ENCODE assay signal across 17 cellular contexts in the genomic region with DNA sequence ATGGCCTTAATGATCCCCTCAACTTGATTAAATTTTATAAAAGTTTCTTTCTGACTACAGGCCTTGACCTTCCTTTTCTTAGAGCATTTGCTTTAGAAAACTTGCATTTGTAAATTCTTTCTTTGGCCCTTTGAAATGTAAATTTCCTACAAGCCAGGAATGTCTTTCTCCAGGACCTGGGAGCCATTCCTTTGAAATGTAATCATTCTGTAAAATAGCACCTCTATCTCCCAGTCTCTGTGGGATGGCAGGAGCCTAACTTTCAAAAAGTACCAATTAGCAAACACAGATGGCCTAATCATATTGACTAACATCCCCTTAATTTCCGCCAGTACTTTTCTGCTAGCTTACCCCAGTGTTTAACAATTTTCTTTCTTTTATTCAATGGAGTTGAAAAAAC.
DNase-seq lines count a peak whose midpoint lies in the region; ATAC-seq and TF ChIP-seq lines count a peak whose summit lies in the region.
"Had no signal": no experiment of that assay in that cellular context is flagged by ENCODE, and none has a peak within 500 bp of the region (broad histone marks: within the 10 kb centered on the region; RNA-seq: fewer than 3 reads in every experiment).

No MANE protein-coding gene starts in this region.

- no peak overlapping the region for H3K18ac ChIP-seq in neuronal stem cell (ENCODE audit: low read length)

- H3K4me1 Mint-ChIP-seq in activated naive CD4-positive, alpha-beta T cell treated with anti-CD3 and anti-CD28 coated beads, Interleukin-2, amount 10 ng/mL, durations not matched to agents 7 days and 5 days: no peaks in the 10 kb centered on the region

- no peak overlapping the region for H2BK12ac ChIP-seq in neuronal stem cell (ENCODE audit: low read length)

- DNase-seq in H7 (peak; percentile 10), astrocyte of the hippocampus (ENCODE audit: low read depth, low spot score) (peak; percentile 78), neuronal stem cell (ENCODE audit: low spot score) (peak; percentile 72), brain microvascular endothelial cell (no peak), GM13976 (ENCODE audit: low spot score) (no peak)
- DNase-seq in activated naive CD4-positive, alpha-beta T cell treated with anti-CD3 and anti-CD28 coated beads, Interleukin-2, amount 10 ng/mL, durations not matched to agents 7 days and 5 days: no peak
- DNase-seq: C1 segment of cervical spinal cord, DMS 273 treated with DMSO at 0.1 percent for 48 hours, KBM-7, NCI-H1092, NCI-H1694, NCI-H2107, NCI-H446, NCI-H748 treated with DMSO at 0.1 percent for 48 hours had no signal

- H3K27me3 ChIP-seq in H7 (ENCODE audit: control insufficient read depth, insufficient read depth, low read length) (no peaks in the 10 kb centered on the region), iPS-18a (ENCODE audit: control insufficient read depth, insufficient read depth, low read length) (no peaks in the 10 kb centered on the region), neuronal stem cell (ENCODE audit: control insufficient read depth in 3 of 3, insufficient read depth in 3 of 3, low read depth in 1 of 3, low read length in 3 of 3) (no peaks in the 10 kb centered on the region), brain microvascular endothelial cell (replicated peaks) (no peaks in the 10 kb centered on the region)

- H3K4me1 ChIP-seq in iPS-18a (ENCODE audit: control insufficient read depth, low read depth, low read length) (peaks cover 36% of the 10 kb centered on the region), neuronal stem cell (ENCODE audit: control insufficient read depth in 2 of 2, insufficient read depth in 1 of 2, low read depth in 1 of 2, low read length in 2 of 2) (peaks cover 5 to 20% of the 10 kb centered on the region in 2 donors)

- in situ Hi-C loops in brain microvascular endothelial cell (cut with HindIII; ENCODE audit: low pct_ligation_motif_present, low sequenced_read_pairs): no loop called here
- in situ Hi-C loops in GM13976 (cut with MboI; ENCODE audit: low sequenced_read_pairs, unreplicated experiment): no loop called here

- TF ChIP-seq CTCF in brain microvascular endothelial cell (IDR thresholded peaks at IDR 0.05; ENCODE audit: low read depth, low read length, missing control alignments) (no peak), GM13976 (IDR thresholded peaks at IDR 0.05; ENCODE audit: borderline replicate concordance, control extremely low read depth, extremely low read depth, insufficient read depth, missing control alignments) (no peak)

- H3K4me2 ChIP-seq in neuronal stem cell (ENCODE audit: insufficient read depth, low read length, poor library complexity, severe bottlenecking): no peak overlapping the region

- H2BK15ac ChIP-seq in neuronal stem cell (ENCODE audit: low read length): no peak overlapping the region

- CTCF ChIA-PET in activated naive CD4-positive, alpha-beta T cell treated with anti-CD3 and anti-CD28 coated beads, Interleukin-2, amount 10 ng/mL, durations not matched to agents 7 days and 5 days (lab: Charles Lee): no interaction called here

- no peak overlapping the region for H3K4ac ChIP-seq in neuronal stem cell (ENCODE audit: low read length)

- no CpG with 5 or more reads among the region's 1 CpG for WGBS in neuronal stem cell (ENCODE audit: extremely low coverage in 2 of 2, insufficient read length in 2 of 2, insufficient replicate concordance in 1 of 2), 2 donors

- H3K9me3 Mint-ChIP-seq in activated naive CD4-positive, alpha-beta T cell treated with anti-CD3 and anti-CD28 coated beads, Interleukin-2, amount 10 ng/mL, durations not matched to agents 7 days and 5 days: peaks cover 8% of the 10 kb centered on the region

- no peak overlapping the region for H3K27ac Mint-ChIP-seq in activated naive CD4-positive, alpha-beta T cell treated with anti-CD3 and anti-CD28 coated beads, Interleukin-2, amount 10 ng/mL, durations not matched to agents 7 days and 5 days

- H3K23ac ChIP-seq in neuronal stem cell (ENCODE audit: low read depth, low read length, poor library complexity): no peak overlapping the region

- no peak overlapping the region for H4K8ac ChIP-seq in neuronal stem cell (ENCODE audit: low read depth, low read length)

- H3K27ac ChIP-seq in iPS-18a (ENCODE audit: low read length) (no peak overlapping the region), neuronal stem cell (replicated peaks; ENCODE audit: low read length) (peak overlapping the region; percentile 36), brain microvascular endothelial cell (no peak overlapping the region)

- no peak overlapping the region for H2BK120ac ChIP-seq in neuronal stem cell (ENCODE audit: low read depth, low read length)

- no peaks in the 10 kb centered on the region for H3K9me3 ChIP-seq in iPS-18a (ENCODE audit: control insufficient read depth, low read depth, low read length)
- H3K9me3 ChIP-seq in neuronal stem cell (replicated peaks in 1 of 2; ENCODE audit: control insufficient read depth in 2 of 2, insufficient read depth in 1 of 2, low read depth in 1 of 2, low read length in 2 of 2): peaks cover 0 to under 1% of the 10 kb centered on the region in 2 donors

- ATAC-seq in HG03135 (IDR thresholded peaks at IDR 0.05; ENCODE audit: unreplicated experiment): no peak
- ATAC-seq: HCT116 had no signal

- H3K4me3 ChIP-seq in H7 (ENCODE audit: insufficient read depth, low read depth, low read length) (no peak overlapping the region), iPS-18a (ENCODE audit: low read length) (peak overlapping the region; percentile 48), neuronal stem cell (ENCODE audit: low read length in 2 of 2) (no peak overlapping the region), brain microvascular endothelial cell (ENCODE audit: low read depth, low read length) (no peak overlapping the region)

- no peak overlapping the region for H4K91ac ChIP-seq in neuronal stem cell (ENCODE audit: low read depth, low read length, poor library complexity)

- H3K14ac ChIP-seq in neuronal stem cell (ENCODE audit: low read length): no peak overlapping the region

- no peaks in the 10 kb centered on the region for H3K79me1 ChIP-seq in neuronal stem cell (ENCODE audit: low read depth, low read length)

- no peaks in the 10 kb centered on the region for H3K27me3 Mint-ChIP-seq in activated naive CD4-positive, alpha-beta T cell treated with anti-CD3 and anti-CD28 coated beads, Interleukin-2, amount 10 ng/mL, durations not matched to agents 7 days and 5 days

- no peaks in the 10 kb centered on the region for H3K36me3 Mint-ChIP-seq in activated naive CD4-positive, alpha-beta T cell treated with anti-CD3 and anti-CD28 coated beads, Interleukin-2, amount 10 ng/mL, durations not matched to agents 7 days and 5 days

- no peak overlapping the region for H2BK5ac ChIP-seq in neuronal stem cell (ENCODE audit: low read length)

- H3K9ac ChIP-seq in iPS-18a (ENCODE audit: low read length) (no peak overlapping the region), neuronal stem cell (ENCODE audit: low read depth, low read length, poor library complexity) (no peak overlapping the region)

- H3K36me3 ChIP-seq in H7 (replicated peaks; ENCODE audit: control insufficient read depth, insufficient read depth, low read length) (no peaks in the 10 kb centered on the region), iPS-18a (ENCODE audit: control insufficient read depth, low read depth, low read length) (no peaks in the 10 kb centered on the region), neuronal stem cell (replicated peaks in 1 of 2; ENCODE audit: control insufficient read depth in 2 of 2, insufficient read depth in 2 of 2, low read length in 2 of 2) (no peaks in the 10 kb centered on the region), brain microvascular endothelial cell (replicated peaks) (no peaks in the 10 kb centered on the region)

- H2AFZ ChIP-seq in neuronal stem cell (ENCODE audit: low read length): no peak overlapping the region

- no peak overlapping the region for H3K4me3 Mint-ChIP-seq in activated naive CD4-positive, alpha-beta T cell treated with anti-CD3 and anti-CD28 coated beads, Interleukin-2, amount 10 ng/mL, durations not matched to agents 7 days and 5 days

- H2AK5ac ChIP-seq in neuronal stem cell (ENCODE audit: low read depth, low read length): no peak overlapping the region

Comparison
In these comparisons a context has a peak if more than half of its experiments do, and no peak if none do; other contexts are left out.
1. DNase-seq: peak in H7 (single experiment), astrocyte of the hippocampus (single experiment) and neuronal stem cell (single experiment); none in activated naive CD4-positive, alpha-beta T cell treated with anti-CD3 and anti-CD28 coated beads, Interleukin-2, amount 10 ng/mL, durations not matched to agents 7 days and 5 days (single experiment), brain microvascular endothelial cell (single experiment) and GM13976 (single experiment).